In genomic region chr17:9290226-9290613, GRCh38 we compare ENCODE assay signal across 11 cellular contexts.
DNase-seq lines count a peak whose midpoint lies in the region; ATAC-seq and TF ChIP-seq lines count a peak whose summit lies in the region.
"Had no signal": no experiment of that assay in that cellular context is flagged by ENCODE, and none has a peak within 500 bp of the region (broad histone marks: within the 10 kb centered on the region; RNA-seq: fewer than 3 reads in every experiment).

No MANE protein-coding gene starts in this region.

- WGBS in endodermal cell (ENCODE audit: insufficient coverage in 1 of 2, insufficient read length in 1 of 2), 2 experiments: 97 to 100% methylated on average over 1 to 7 of the region's 7 CpGs

- H3K36me3 Mint-ChIP-seq in activated B cell treated with CpG ODN at 0.5 μM for 24 hours (ENCODE audit: low read depth) (no peaks in the 10 kb centered on the region), endodermal cell (ENCODE audit: low read depth) (no peaks in the 10 kb centered on the region), WTC11 (no peaks in the 10 kb centered on the region)

- no peak overlapping the region for H3K4me3 ChIP-seq in endodermal cell (ENCODE audit: low read length)
- H3K4me3 ChIP-seq: heart left ventricle had no signal

- DNase-seq in stimulated activated naive CD4-positive, alpha-beta T cell treated with Interleukin-2 at 50 U/mL for 16 hours (lab: John Stamatoyannopoulos, UW): peak; percentile 13
- no peak for DNase-seq in stimulated activated naive CD4-positive, alpha-beta T cell (lab: John Stamatoyannopoulos, UW)
- DNase-seq in activated B cell treated with CpG ODN at 0.5 μM for 24 hours (no peak), endodermal cell (peak; percentile 39), WTC11 (ENCODE audit: low spot score) (no peak)
- DNase-seq: heart left ventricle, NCI-H510A treated with DMSO at 0.1 percent for 48 hours had no signal

- H3K9ac ChIP-seq in endodermal cell (ENCODE audit: extremely low read depth, low read length, poor library complexity, severe bottlenecking): no peak overlapping the region

- H3K27me3 Mint-ChIP-seq in activated B cell treated with CpG ODN at 0.5 μM for 24 hours (no peaks in the 10 kb centered on the region), endodermal cell (ENCODE audit: insufficient read depth) (no peaks in the 10 kb centered on the region), WTC11 (ENCODE audit: low read depth) (no peaks in the 10 kb centered on the region)

- no peak for TF ChIP-seq CTCF in activated B cell treated with CpG ODN at 0.5 μM for 24 hours (IDR thresholded peaks at IDR 0.05)
- no peak for TF ChIP-seq CTCF in endodermal cell (conservative IDR thresholded peaks at IDR 0.05)
- TF ChIP-seq CTCF in WTC11 (IDR thresholded peaks at IDR 0.05): no peak

- CTCF ChIA-PET in activated B cell treated with CpG ODN at 0.5 μM for 24 hours (lab: Charles Lee) (no interaction called here), WTC11 (lab: Charles Lee) (no interaction called here)

- POLR2A ChIA-PET in activated B cell treated with CpG ODN at 0.5 μM for 24 hours (lab: Charles Lee): interaction anchor here (1.0 kb wide), 1 partner anchor 288 kb away, joined by 3 read pairs; no protein-coding TSS in a partner anchor
- POLR2A ChIA-PET in WTC11 (lab: Charles Lee): no interaction called here

- H3K27ac Mint-ChIP-seq in activated B cell treated with CpG ODN at 0.5 μM for 24 hours (peak overlapping the region; percentile 38), endodermal cell (no peak overlapping the region), WTC11 (no peak overlapping the region)

- ATAC-seq in activated B cell treated with CpG ODN at 0.5 μM for 24 hours (ENCODE audit: low read depth): no peak
- no peak for ATAC-seq in HG02759 (IDR thresholded peaks at IDR 0.05; ENCODE audit: unreplicated experiment)
- no peak for ATAC-seq in GM19328 (IDR thresholded peaks at IDR 0.05; ENCODE audit: unreplicated experiment)
- no peak for ATAC-seq in WTC11
- ATAC-seq: heart left ventricle, Panc1 had no signal

- H3K9me3 Mint-ChIP-seq in activated B cell treated with CpG ODN at 0.5 μM for 24 hours: no peaks in the 10 kb centered on the region
- H3K9me3 Mint-ChIP-seq in endodermal cell: peaks cover 10% of the 10 kb centered on the region
- H3K9me3 Mint-ChIP-seq in WTC11: no peaks in the 10 kb centered on the region; the same call in 1 of the 2 replicates

- H3K9me3 ChIP-seq in endodermal cell (ENCODE audit: control insufficient read depth, low read length): no peaks in the 10 kb centered on the region
- H3K9me3 ChIP-seq: heart left ventricle had no signal

- H3K27ac ChIP-seq in endodermal cell (ENCODE audit: low read depth, low read length): no peak overlapping the region
- H3K27ac ChIP-seq: C4-2B, heart left ventricle had no signal

- H3K4me3 Mint-ChIP-seq in activated B cell treated with CpG ODN at 0.5 μM for 24 hours (peak overlapping the region; percentile 32), endodermal cell (no peak overlapping the region), WTC11 (no peak overlapping the region)

- H3K36me3 ChIP-seq in endodermal cell (ENCODE audit: control insufficient read depth, insufficient read depth, low read length): no peaks in the 10 kb centered on the region
- H3K36me3 ChIP-seq: heart left ventricle had no signal

- no peaks in the 10 kb centered on the region for H3K4me1 ChIP-seq in endodermal cell (ENCODE audit: control insufficient read depth, insufficient read depth, low read length)

- no peaks in the 10 kb centered on the region for H3K27me3 ChIP-seq in endodermal cell (ENCODE audit: control insufficient read depth, insufficient read depth, low read length, poor library complexity, severe bottlenecking)
- H3K27me3 ChIP-seq: heart left ventricle had no signal

- intact Hi-C loops in activated B cell treated with CpG ODN at 0.5 μM for 24 hours (cut with micrococcal nuclease): loop anchor here (5.0 kb wide), 3 partner anchors 48 to 298 kb away; partner anchors contain the start of gene NTN1

- H3K4me1 Mint-ChIP-seq in activated B cell treated with CpG ODN at 0.5 μM for 24 hours (peaks cover 25% of the 10 kb centered on the region), endodermal cell (peaks cover 29% of the 10 kb centered on the region), WTC11 (peaks cover 23% of the 10 kb centered on the region)

TF ChIP-seq in WTC11, 78 proteins besides CTCF, POLR2A, EP300 and RAD21:
- TF ChIP-seq GTF2I (CRISPR knock-in tag; conservative IDR thresholded peaks at IDR 0.05): no peak
- TF ChIP-seq CREM (CRISPR knock-in tag; IDR thresholded peaks at IDR 0.05): no peak
- TF ChIP-seq E2F4 (CRISPR knock-in tag; IDR thresholded peaks at IDR 0.05; ENCODE audit: borderline replicate concordance, low read depth): no peak
- TF ChIP-seq, protein P1, sequence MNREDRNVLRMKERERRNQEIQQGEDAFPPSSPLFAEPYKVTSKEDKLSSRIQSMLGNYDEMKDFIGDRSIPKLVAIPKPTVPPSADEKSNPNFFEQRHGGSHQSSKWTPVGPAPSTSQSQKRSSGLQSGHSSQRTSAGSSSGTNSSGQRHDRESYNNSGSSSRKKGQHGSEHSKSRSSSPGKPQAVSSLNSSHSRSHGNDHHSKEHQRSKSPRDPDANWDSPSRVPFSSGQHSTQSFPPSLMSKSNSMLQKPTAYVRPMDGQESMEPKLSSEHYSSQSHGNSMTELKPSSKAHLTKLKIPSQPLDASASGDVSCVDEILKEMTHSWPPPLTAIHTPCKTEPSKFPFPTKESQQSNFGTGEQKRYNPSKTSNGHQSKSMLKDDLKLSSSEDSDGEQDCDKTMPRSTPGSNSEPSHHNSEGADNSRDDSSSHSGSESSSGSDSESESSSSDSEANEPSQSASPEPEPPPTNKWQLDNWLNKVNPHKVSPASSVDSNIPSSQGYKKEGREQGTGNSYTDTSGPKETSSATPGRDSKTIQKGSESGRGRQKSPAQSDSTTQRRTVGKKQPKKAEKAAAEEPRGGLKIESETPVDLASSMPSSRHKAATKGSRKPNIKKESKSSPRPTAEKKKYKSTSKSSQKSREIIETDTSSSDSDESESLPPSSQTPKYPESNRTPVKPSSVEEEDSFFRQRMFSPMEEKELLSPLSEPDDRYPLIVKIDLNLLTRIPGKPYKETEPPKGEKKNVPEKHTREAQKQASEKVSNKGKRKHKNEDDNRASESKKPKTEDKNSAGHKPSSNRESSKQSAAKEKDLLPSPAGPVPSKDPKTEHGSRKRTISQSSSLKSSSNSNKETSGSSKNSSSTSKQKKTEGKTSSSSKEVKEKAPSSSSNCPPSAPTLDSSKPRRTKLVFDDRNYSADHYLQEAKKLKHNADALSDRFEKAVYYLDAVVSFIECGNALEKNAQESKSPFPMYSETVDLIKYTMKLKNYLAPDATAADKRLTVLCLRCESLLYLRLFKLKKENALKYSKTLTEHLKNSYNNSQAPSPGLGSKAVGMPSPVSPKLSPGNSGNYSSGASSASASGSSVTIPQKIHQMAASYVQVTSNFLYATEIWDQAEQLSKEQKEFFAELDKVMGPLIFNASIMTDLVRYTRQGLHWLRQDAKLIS (CRISPR knock-in tag; IDR thresholded peaks at IDR 0.05; ENCODE audit: borderline replicate concordance): no peak
- no peak for TF ChIP-seq ZNF416 (CRISPR knock-in tag; IDR thresholded peaks at IDR 0.05)
- no peak for TF ChIP-seq ZMAT4 (CRISPR knock-in tag; IDR thresholded peaks at IDR 0.05)
- TF ChIP-seq ESRRA (CRISPR knock-in tag; IDR thresholded peaks at IDR 0.05; ENCODE audit: borderline replicate concordance): no peak
- TF ChIP-seq ATF6 (CRISPR knock-in tag; IDR thresholded peaks at IDR 0.05): no peak
- no peak for TF ChIP-seq KAT7 (CRISPR knock-in tag; IDR thresholded peaks at IDR 0.05; ENCODE audit: borderline replicate concordance)
TF ChIP-seq in WTC11: peak in this region for 0.

Comparison
In these comparisons a context has a peak if more than half of its experiments do, and no peak if none do; other contexts are left out.
1. DNase-seq: peak in stimulated activated naive CD4-positive, alpha-beta T cell treated with Interleukin-2 at 50 U/mL for 16 hours (single experiment) and endodermal cell (single experiment); none in stimulated activated naive CD4-positive, alpha-beta T cell (0 of 6), activated B cell treated with CpG ODN at 0.5 μM for 24 hours (single experiment) and WTC11 (single experiment).